ENCODE assay signal across 8 cellular contexts in genomic region chr9:126471084-126471611, GRCh38.
DNase-seq lines count a peak whose midpoint lies in the region; ATAC-seq and TF ChIP-seq lines count a peak whose summit lies in the region.

No MANE protein-coding gene starts in this region.

- H3K4me3 Mint-ChIP-seq in brain: peak overlapping the region in 2 of 5 experiments; percentile 31 to 61
- H3K4me3 Mint-ChIP-seq in naive B cell: peak overlapping the region; percentile 69 to 93 (median 87)

- H3K27ac Mint-ChIP-seq in brain (peak overlapping the region in 4 of 5 experiments; percentile 11 to 88 (median 77)), naive B cell (peak overlapping the region; percentile 91 to 98 (median 94))

- H3K36me3 Mint-ChIP-seq in brain (peaks cover 56% of the 10 kb centered on the region), naive B cell (no peaks in the 10 kb centered on the region)

- TF ChIP-seq CTCF in WI38 (IDR thresholded peaks at IDR 0.05; ENCODE audit: low read depth, low read length): no peak
- TF ChIP-seq CTCF in brain (conservative IDR thresholded peaks at IDR 0.05): no peak

- H3K4me1 Mint-ChIP-seq in brain (peaks cover 60% of the 10 kb centered on the region), naive B cell (peaks cover 43 to 70% (median 70%) of the 10 kb centered on the region in 3 donors)

- ATAC-seq in HG03378 (IDR thresholded peaks at IDR 0.05; ENCODE audit: unreplicated experiment) (peak; percentile 78), naive B cell (ENCODE audit: low read depth in 2 of 2) (peak; percentile 88 to 89)
- peak; percentile 87 for ATAC-seq in stimulated activated naive CD8-positive, alpha-beta T cell treated with anti-CD3 and anti-CD28 coated beads, Interleukin-15, Interleukin-2, amounts not matched to agents 100 U/mL and 50 U/mL, for 24 hours

- H3K9me3 Mint-ChIP-seq in brain (no peaks in the 10 kb centered on the region), naive B cell (no peaks in the 10 kb centered on the region)

- DNase-seq in GM03348 (ENCODE audit: low spot score) (peak; percentile 89), naive B cell (peak; percentile 82), NCI-H2171 treated with DMSO at 0.1 percent for 48 hours (lab: John Stamatoyannopoulos, UW) (no peak), NCI-H2196 (lab: John Stamatoyannopoulos, UW; ENCODE audit: unreplicated experiment) (no peak)
- peak; percentile 82 for DNase-seq in stimulated activated naive CD8-positive, alpha-beta T cell treated with anti-CD3 and anti-CD28 coated beads, Interleukin-15, Interleukin-2, amounts not matched to agents 100 U/mL and 50 U/mL, for 24 hours

- H3K27me3 Mint-ChIP-seq in brain (no peaks in the 10 kb centered on the region), naive B cell (no peaks in the 10 kb centered on the region)

- H3K4me3 ChIP-seq in WI38 (ENCODE audit: low read depth, low read length): peak overlapping the region; percentile 19; the same call in 1 of the 2 replicates

Comparison
In these comparisons a context has a peak if more than half of its experiments do, and no peak if none do; other contexts are left out.
1. DNase-seq: peak in GM03348 (single experiment), naive B cell (single experiment) and stimulated activated naive CD8-positive, alpha-beta T cell treated with anti-CD3 and anti-CD28 coated beads, Interleukin-15, Interleukin-2, amounts not matched to agents 100 U/mL and 50 U/mL, for 24 hours (single experiment); none in NCI-H2171 treated with DMSO at 0.1 percent for 48 hours (single experiment) and NCI-H2196 (single experiment).
2. Peak in every context shown above with its lines, with median percentiles within 50 percentile points of each other: ATAC-seq.